Comparison of ENCODE assay signal across 14 cellular contexts in the genomic region with DNA sequence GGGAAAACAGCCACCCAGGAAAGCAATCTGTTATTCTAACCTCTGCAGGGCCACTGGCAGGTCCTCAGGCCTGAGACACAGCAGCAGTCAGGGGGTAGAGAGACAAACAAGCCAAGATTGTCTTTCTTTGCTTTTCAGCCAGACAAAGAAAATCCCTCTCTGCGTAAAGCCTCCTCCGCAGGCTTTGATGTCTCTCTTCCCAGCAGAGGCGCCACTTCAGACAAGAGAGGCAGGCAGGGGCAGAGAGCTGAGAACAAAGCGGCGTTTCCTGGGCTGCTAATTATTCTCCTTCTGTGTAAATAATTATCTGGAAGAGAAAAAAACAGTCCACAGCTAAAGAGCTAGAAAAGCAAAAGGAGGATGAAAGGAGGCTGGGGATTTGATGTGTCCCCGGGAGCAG.
DNase-seq lines count a peak whose midpoint lies in the region; ATAC-seq, FAIRE-seq and TF ChIP-seq lines count a peak whose summit lies in the region.
"Had no signal": no experiment of that assay in that cellular context is flagged by ENCODE, and none has a peak within 500 bp of the region (broad histone marks: within the 10 kb centered on the region; RNA-seq: fewer than 3 reads in every experiment).

No MANE protein-coding gene starts in this region.

- no peak for FAIRE-seq in D721Med (lab: Jason Lieb, UNC)
- FAIRE-seq in islet of Langerhans (lab: Jason Lieb, UNC): peak; percentile 36

- no peaks in the 10 kb centered on the region for H3K9me3 Mint-ChIP-seq in activated T-cell treated with anti-CD3 and anti-CD28 coated beads, Interleukin-2, amount 50 U/mL, for 4 hours
- H3K9me3 Mint-ChIP-seq: activated naive CD8-positive, alpha-beta T cell treated with anti-CD3 and anti-CD28 coated beads, Interleukin-2, amount 50 U/mL, for 24 hours; memory B cell had no signal

- no peaks in the 10 kb centered on the region for H3K4me1 Mint-ChIP-seq in activated T-cell treated with anti-CD3 and anti-CD28 coated beads, Interleukin-2, amount 50 U/mL, for 4 hours (ENCODE audit: low read depth)
- H3K4me1 Mint-ChIP-seq: activated naive CD8-positive, alpha-beta T cell treated with anti-CD3 and anti-CD28 coated beads, Interleukin-2, amount 50 U/mL, for 24 hours; memory B cell; T-helper 17 cell had no signal

- H3K36me3 Mint-ChIP-seq in activated T-cell treated with anti-CD3 and anti-CD28 coated beads, Interleukin-2, amount 50 U/mL, for 4 hours (ENCODE audit: insufficient read depth): no peaks in the 10 kb centered on the region
- H3K36me3 Mint-ChIP-seq: memory B cell had no signal

- in situ Hi-C loops in ACHN (cut with HindIII; ENCODE audit: low pct_ligation_motif_present, low pct_unique_long_range_greater_than_20kb, low sequenced_read_pairs): no loop called here

- DNase-seq in D721Med (ENCODE audit: insufficient read length, low spot score): no peak
- peak; percentile 65 for DNase-seq in NCI-H1417 treated with DMSO at 0.1 percent for 48 hours (lab: John Stamatoyannopoulos, UW)
- DNase-seq in NCI-H748 (lab: John Stamatoyannopoulos, UW; ENCODE audit: unreplicated experiment): peak; percentile 93
- DNase-seq in ACHN: no peak
- DNase-seq in NCI-H226: no peak
- no peak for DNase-seq in activated T-cell treated with anti-CD3 and anti-CD28 coated beads for 4 hours
- DNase-seq in activated T-cell treated with anti-CD3 and anti-CD28 coated beads, Interleukin-2, amount 50 U/mL, for 4 hours: no peak
- DNase-seq: activated naive CD8-positive, alpha-beta T cell treated with anti-CD3 and anti-CD28 coated beads, Interleukin-2, amount 50 U/mL, for 24 hours; AML-193; GDM1; IMR-90; T-helper 17 cell had no signal

- H3K4me3 Mint-ChIP-seq in activated T-cell treated with anti-CD3 and anti-CD28 coated beads, Interleukin-2, amount 50 U/mL, for 4 hours: no peak overlapping the region
- H3K4me3 Mint-ChIP-seq: activated naive CD8-positive, alpha-beta T cell treated with anti-CD3 and anti-CD28 coated beads, Interleukin-2, amount 50 U/mL, for 24 hours; memory B cell; T-helper 17 cell had no signal

- TF ChIP-seq CTCF in D721Med (IDR thresholded peaks at IDR 0.05; ENCODE audit: insufficient read depth, missing control alignments): peak; percentile 16

- ATAC-seq in activated T-cell treated with anti-CD3 and anti-CD28 coated beads, Interleukin-2, amount 50 U/mL, for 4 hours: no peak
- ATAC-seq: activated naive CD8-positive, alpha-beta T cell treated with anti-CD3 and anti-CD28 coated beads, Interleukin-2, amount 50 U/mL, for 24 hours; T-helper 17 cell had no signal

- peaks cover 9% of the 10 kb centered on the region for H3K27me3 Mint-ChIP-seq in activated T-cell treated with anti-CD3 and anti-CD28 coated beads, Interleukin-2, amount 50 U/mL, for 4 hours (ENCODE audit: low read depth)

Comparison
In these comparisons a context has a peak if more than half of its experiments do, and no peak if none do; other contexts are left out.
1. DNase-seq: peak in NCI-H1417 treated with DMSO at 0.1 percent for 48 hours (single experiment) and NCI-H748 (single experiment); none in D721Med (single experiment), ACHN (single experiment), NCI-H226 (single experiment), activated T-cell treated with anti-CD3 and anti-CD28 coated beads for 4 hours (single experiment) and activated T-cell treated with anti-CD3 and anti-CD28 coated beads, Interleukin-2, amount 50 U/mL, for 4 hours (single experiment).